8 cellular contexts compared by ENCODE assay signal in genomic region chr19:41691268-41691970, GRCh38. TPM values are rescaled to one million over a fixed set of nuclear protein-coding genes. Genes with fewer than 3 reads are reported as not detected.
DNase-seq lines count a peak whose midpoint lies in the region; TF ChIP-seq lines count a peak whose summit lies in the region.

No MANE protein-coding gene starts in this region.

- H3F3A ChIP-seq in PC-9 (ENCODE audit: insufficient read depth, low read depth) = no peaks in the 10 kb centered on the region

- H3K4me1 ChIP-seq in PC-9 (replicated peaks; ENCODE audit: insufficient read depth) = no peaks in the 10 kb centered on the region
- H3K4me1 ChIP-seq in stomach = peaks cover 0 to 3% (median 0%) of the 10 kb centered on the region in 4 donors

- H3K27me3 ChIP-seq in PC-9 (ENCODE audit: insufficient read depth, low read depth) = peaks cover 30% of the 10 kb centered on the region
- H3K27me3 ChIP-seq in stomach = peaks cover 0 to 61% (median 5%) of the 10 kb centered on the region in 3 donors

- no peak overlapping the region for H3K4me2 ChIP-seq in PC-9

- DNase-seq in AG10803 (ENCODE audit: low read depth) (no peak), GM10266 (ENCODE audit: extremely low spot score) (peak; percentile 47), PC-9 (no peak), epithelial cell of proximal tubule (ENCODE audit: low read depth) (no peak), stomach (peak; percentile 45), NCI-H1092 treated with DMSO at 0.1 percent for 48 hours (lab: John Stamatoyannopoulos, UW) (no peak), epidermal melanocyte (ENCODE audit: insufficient read length, low spot score) (no peak)
- DNase-seq in effector CD4-positive, alpha-beta T cell = no peak

- TF ChIP-seq CTCF in AG10803 (conservative IDR thresholded peaks at IDR 0.05; ENCODE audit: low read length) = peak; percentile 61
- TF ChIP-seq CTCF in GM10266 (IDR thresholded peaks at IDR 0.05; ENCODE audit: control insufficient read depth, insufficient read depth, low read depth, missing control alignments) = peak; percentile 54
- TF ChIP-seq CTCF in PC-9 (conservative IDR thresholded peaks at IDR 0.05) = peak; percentile 75
- TF ChIP-seq CTCF in epithelial cell of proximal tubule (conservative IDR thresholded peaks at IDR 0.05; ENCODE audit: low read depth, low read length) = peak; percentile 69
- TF ChIP-seq CTCF in stomach (IDR thresholded peaks at IDR 0.05) = peak in 5 of 7 experiments; percentile 13 to 59 (median 29)

- CTCF ChIA-PET in PC-9 (lab: Charles Lee) = interaction anchor here (0.6 to 2.0 kb wide), 2 partner anchors 50 to 340 kb away, joined by 3 to 5 read pairs; no protein-coding TSS in a partner anchor

- TF ChIP-seq EP300 in stomach (IDR thresholded peaks at IDR 0.05) = no peak

- no peak overlapping the region for H3K4me3 ChIP-seq in AG10803 (ENCODE audit: low read length)
- H3K4me3 ChIP-seq in PC-9 = no peak overlapping the region
- H3K4me3 ChIP-seq in epithelial cell of proximal tubule (ENCODE audit: low read depth, low read length) = no peak overlapping the region
- H3K4me3 ChIP-seq in stomach = no peak overlapping the region

- no peaks in the 10 kb centered on the region for H3K79me2 ChIP-seq in PC-9 (ENCODE audit: low read depth)

- 29 to 32% (median 30%) methylated on average over 20 of the region's 20 CpGs for WGBS in stomach, 5 donors

- no peak overlapping the region for H2AFZ ChIP-seq in PC-9

- no peak overlapping the region for H3K27ac ChIP-seq in PC-9
- H3K27ac ChIP-seq in stomach = no peak overlapping the region

- TF ChIP-seq POLR2A in stomach (IDR thresholded peaks at IDR 0.05) = no peak

- intact Hi-C loops in PC-9 (cut with micrococcal nuclease; ENCODE audit: unreplicated experiment) = no loop called here
- intact Hi-C loops in stomach (cut with DNase I; ENCODE audit: low total_unique reads) = no loop called here

- H3K9me3 ChIP-seq in PC-9 (ENCODE audit: insufficient read depth, low read depth) (no peaks in the 10 kb centered on the region), stomach (peaks cover 0 to 20% (median 5%) of the 10 kb centered on the region in 4 donors)

- no TSS peak for BruUV-seq in PC-9 (replicated peaks; lab: Mats Ljungman, UMichigan)

- no peaks in the 10 kb centered on the region for H3K9me2 ChIP-seq in PC-9 (ENCODE audit: insufficient read depth)

- H3K36me3 ChIP-seq in PC-9 (ENCODE audit: low read depth) (no peaks in the 10 kb centered on the region), stomach (no peaks in the 10 kb centered on the region)

- POLR2A ChIA-PET in PC-9 (lab: Charles Lee; ENCODE audit: unreplicated experiment) = no interaction called here

- no peaks in the 10 kb centered on the region for H4K20me1 ChIP-seq in PC-9 (ENCODE audit: insufficient read depth)

RNA-seq across cellular contexts. Expression of gene CEACAM7, which starts 3.3 kb away (rescaled TPM):
- total RNA-seq in PC-9 (2021) = not detected in 2 replicates
- total RNA-seq in epithelial cell of proximal tubule = not detected in 2 replicates
- total RNA-seq in stomach = 1 to 10 TPM in 1 of 5 donors, not detected in 4; 1.3 TPM
- polyA plus RNA-seq in stomach = 1 to 10 TPM in 1 of 3 donors, not detected in 2; 6.2 TPM

RNA-seq across cellular contexts. Expression of gene CEACAM5, which starts 17.0 kb away (rescaled TPM):
- 18.1 and 23.3 TPM in 2 replicates for total RNA-seq in PC-9 (2021)
- not detected in 2 replicates for total RNA-seq in epithelial cell of proximal tubule
- 100 to 1,000 TPM in 2 of 5 donors, 10 to 100 TPM in 1, 1 to 10 TPM in 1, under 1 TPM in 1; 0.72 to 118 (median 22.9) TPM for total RNA-seq in stomach
- 10 to 100 TPM in 2 of 3 donors, 1 to 10 TPM in 1; 4.4 to 27.6 (median 18.2) TPM for polyA plus RNA-seq in stomach

Comparison
In these comparisons a context has a peak if more than half of its experiments do, and no peak if none do; other contexts are left out.
1. DNase-seq: peak in GM10266 (single experiment) and stomach (single experiment); none in AG10803 (single experiment), PC-9 (0 of 2), epithelial cell of proximal tubule (single experiment), NCI-H1092 treated with DMSO at 0.1 percent for 48 hours (single experiment), effector CD4-positive, alpha-beta T cell (single experiment) and epidermal melanocyte (single experiment).
2. Peak in every context shown above with its lines, with median percentiles within 50 percentile points of each other: CTCF ChIP-seq.